In genomic region chr11:60935676-60936442, GRCh38 we compare ENCODE assay signal across 1 cellular context.
TF ChIP-seq lines count a peak whose summit lies in the region.

No MANE protein-coding gene starts in this region.

TF ChIP-seq in GM12878, 131 proteins besides CTCF, POLR2A, EP300 and RAD21:
- TF ChIP-seq POLR2AphosphoS5 (IDR thresholded peaks at IDR 0.05; ENCODE audit: low read length) (peak; percentile 33; the same call in 1 of the 2 replicates), RFX5 (IDR thresholded peaks at IDR 0.05; ENCODE audit: low read depth, low read length) (no peak), LARP7 (IDR thresholded peaks at IDR 0.05) (0 out of 2 replicates have a peak, but pooled peaks have one; percentile 43), ASH2L (IDR thresholded peaks at IDR 0.05; ENCODE audit: borderline replicate concordance, low read depth) (no peak), SMAD5 (IDR thresholded peaks at IDR 0.05; ENCODE audit: low read depth) (peak; percentile 43; the same call in 1 of the 2 replicates), PBX3 (IDR thresholded peaks at IDR 0.05; ENCODE audit: insufficient replicate concordance, low read depth, low read length) (peak; percentile 2), MTA3 (IDR thresholded peaks at IDR 0.05; ENCODE audit: borderline replicate concordance, low read length) (no peak), SIN3A (IDR thresholded peaks at IDR 0.05; ENCODE audit: low read depth, low read length) (no peak), PKNOX1 (IDR thresholded peaks at IDR 0.05) (peak; percentile 55), ZSCAN29 (IDR thresholded peaks at IDR 0.05) (no peak)
